ENCODE assay signal across 10 cellular contexts in genomic region chr15:59296181-59296617, GRCh38.
DNase-seq lines count a peak whose midpoint lies in the region; ATAC-seq and TF ChIP-seq lines count a peak whose summit lies in the region.
"Had no signal": no experiment of that assay in that cellular context is flagged by ENCODE, and none has a peak within 500 bp of the region (broad histone marks: within the 10 kb centered on the region; RNA-seq: fewer than 3 reads in every experiment).

No MANE protein-coding gene starts in this region.

- H3K4me1 ChIP-seq in mesodermal cell (ENCODE audit: control insufficient read depth, insufficient read depth, low read length, poor library complexity, severe bottlenecking), result peaks cover 59% of the 10 kb centered on the region

- DNase-seq in A172 (ENCODE audit: low spot score), result peak; percentile 70
- peak; percentile 98 for DNase-seq in LHCN-M2 (ENCODE audit: low read depth)
- no peak for DNase-seq in chondrocyte (ENCODE audit: low spot score)
- DNase-seq in SHP77 treated with DMSO at 0.1 percent for 48 hours (lab: John Stamatoyannopoulos, UW), result no peak
- DNase-seq in activated CD8-positive, alpha-beta memory T cell treated with anti-CD3 and anti-CD28 coated beads, Interleukin-2, amount 10 ng/mL, durations not matched to agents 7 days and 5 days, result no peak
- DNase-seq in DMS79 treated with DMSO at 0.1 percent for 48 hours (lab: John Stamatoyannopoulos, UW), result no peak
- DNase-seq: activated naive CD8-positive, alpha-beta T cell treated with anti-CD3 and anti-CD28 coated beads, Interleukin-2, amount 50 U/mL, for 24 hours had no signal

- H3K4me1 Mint-ChIP-seq in chondrocyte (ENCODE audit: low read depth), result peaks cover 63% of the 10 kb centered on the region
- peaks cover 46% of the 10 kb centered on the region for H3K4me1 Mint-ChIP-seq in activated CD8-positive, alpha-beta memory T cell treated with anti-CD3 and anti-CD28 coated beads, Interleukin-2, amount 10 ng/mL, durations not matched to agents 7 days and 5 days

- no peak for ATAC-seq in GM19324 (IDR thresholded peaks at IDR 0.05; ENCODE audit: low FRiP score, unreplicated experiment)
- no peak for ATAC-seq in activated CD8-positive, alpha-beta memory T cell treated with anti-CD3 and anti-CD28 coated beads, Interleukin-2, amount 10 ng/mL, durations not matched to agents 7 days and 5 days
- ATAC-seq: activated naive CD8-positive, alpha-beta T cell treated with anti-CD3 and anti-CD28 coated beads, Interleukin-2, amount 50 U/mL, for 24 hours had no signal

- CTCF ChIA-PET in activated CD8-positive, alpha-beta memory T cell treated with anti-CD3 and anti-CD28 coated beads, Interleukin-2, amount 10 ng/mL, durations not matched to agents 7 days and 5 days (lab: Charles Lee), result no interaction called here

- peak overlapping the region; percentile 90 for H3K27ac ChIP-seq in mesodermal cell (ENCODE audit: low read depth, low read length, severe bottlenecking)
- H3K27ac ChIP-seq: BLaER1 had no signal

- peaks cover 1% of the 10 kb centered on the region for H3K36me3 Mint-ChIP-seq in chondrocyte (ENCODE audit: low read depth)
- H3K36me3 Mint-ChIP-seq in activated CD8-positive, alpha-beta memory T cell treated with anti-CD3 and anti-CD28 coated beads, Interleukin-2, amount 10 ng/mL, durations not matched to agents 7 days and 5 days, result peaks cover 6% of the 10 kb centered on the region

- peak overlapping the region; percentile 21 for H3K4me3 Mint-ChIP-seq in chondrocyte (ENCODE audit: unreplicated experiment)
- H3K4me3 Mint-ChIP-seq in activated CD8-positive, alpha-beta memory T cell treated with anti-CD3 and anti-CD28 coated beads, Interleukin-2, amount 10 ng/mL, durations not matched to agents 7 days and 5 days, result no peak overlapping the region
- H3K4me3 Mint-ChIP-seq: activated naive CD8-positive, alpha-beta T cell treated with anti-CD3 and anti-CD28 coated beads, Interleukin-2, amount 50 U/mL, for 24 hours had no signal

- no peaks in the 10 kb centered on the region for H3K9me3 ChIP-seq in mesodermal cell (ENCODE audit: control insufficient read depth, low read length)
- H3K9me3 ChIP-seq: BLaER1 had no signal

- H3K9me3 Mint-ChIP-seq in chondrocyte (ENCODE audit: low read depth), result peaks cover 3% of the 10 kb centered on the region
- no peaks in the 10 kb centered on the region for H3K9me3 Mint-ChIP-seq in activated CD8-positive, alpha-beta memory T cell treated with anti-CD3 and anti-CD28 coated beads, Interleukin-2, amount 10 ng/mL, durations not matched to agents 7 days and 5 days (ENCODE audit: low read depth)
- H3K9me3 Mint-ChIP-seq: activated naive CD8-positive, alpha-beta T cell treated with anti-CD3 and anti-CD28 coated beads, Interleukin-2, amount 50 U/mL, for 24 hours had no signal

- WGBS in mesodermal cell (ENCODE audit: insufficient coverage in 2 of 2), 2 experiments, result 64 to 69% methylated on average over 3 to 6 of the region's 6 CpGs

- no peaks in the 10 kb centered on the region for H3K27me3 Mint-ChIP-seq in chondrocyte (ENCODE audit: low read depth)
- H3K27me3 Mint-ChIP-seq in activated CD8-positive, alpha-beta memory T cell treated with anti-CD3 and anti-CD28 coated beads, Interleukin-2, amount 10 ng/mL, durations not matched to agents 7 days and 5 days, result peaks cover 2% of the 10 kb centered on the region
- H3K27me3 Mint-ChIP-seq: activated naive CD8-positive, alpha-beta T cell treated with anti-CD3 and anti-CD28 coated beads, Interleukin-2, amount 50 U/mL, for 24 hours had no signal

- H3K4me3 ChIP-seq in mesodermal cell (ENCODE audit: extremely low read depth, insufficient read depth, low read length, poor library complexity, severe bottlenecking), result no peak overlapping the region
- H3K4me3 ChIP-seq: BLaER1 had no signal

- peak overlapping the region; percentile 88 for H3K27ac Mint-ChIP-seq in chondrocyte (ENCODE audit: unreplicated experiment)
- H3K27ac Mint-ChIP-seq in activated CD8-positive, alpha-beta memory T cell treated with anti-CD3 and anti-CD28 coated beads, Interleukin-2, amount 10 ng/mL, durations not matched to agents 7 days and 5 days, result no peak overlapping the region
- H3K27ac Mint-ChIP-seq: activated naive CD8-positive, alpha-beta T cell treated with anti-CD3 and anti-CD28 coated beads, Interleukin-2, amount 50 U/mL, for 24 hours had no signal

- TF ChIP-seq CTCF in chondrocyte (IDR thresholded peaks at IDR 0.05), result no peak

- no peaks in the 10 kb centered on the region for H3K36me3 ChIP-seq in mesodermal cell (ENCODE audit: control insufficient read depth, insufficient read depth, low read length)
- H3K36me3 ChIP-seq: BLaER1 had no signal

Comparison
In these comparisons a context has a peak if more than half of its experiments do, and no peak if none do; other contexts are left out.
1. DNase-seq: peak in A172 (single experiment) and LHCN-M2 (single experiment); none in chondrocyte (single experiment), SHP77 treated with DMSO at 0.1 percent for 48 hours (single experiment), activated CD8-positive, alpha-beta memory T cell treated with anti-CD3 and anti-CD28 coated beads, Interleukin-2, amount 10 ng/mL, durations not matched to agents 7 days and 5 days (single experiment) and DMS79 treated with DMSO at 0.1 percent for 48 hours (single experiment).